Comparison of ENCODE assay signal across 14 cellular contexts in the genomic region with DNA sequence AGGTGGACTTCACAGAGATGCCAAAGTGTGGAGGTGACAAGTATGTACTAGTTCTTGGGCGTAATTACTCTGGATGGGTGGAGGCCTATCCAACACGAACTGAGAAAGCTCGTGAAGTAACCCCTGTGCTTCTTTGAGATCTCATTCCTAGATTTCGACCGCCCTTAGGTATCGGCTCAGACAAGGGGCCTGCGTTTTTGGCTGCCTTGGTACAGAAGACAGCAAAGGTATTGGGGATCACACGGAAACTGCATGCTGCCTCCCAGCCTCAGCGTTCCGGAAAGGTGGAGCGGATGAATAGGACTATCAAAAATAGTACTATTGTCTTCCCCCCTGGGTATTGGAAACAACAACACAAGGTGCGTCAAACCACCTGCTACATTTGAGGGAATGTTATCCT. TPM values are rescaled to one million over a fixed set of nuclear protein-coding genes. Genes with fewer than 3 reads are reported as not detected.
DNase-seq lines count a peak whose midpoint lies in the region; FAIRE-seq and TF ChIP-seq lines count a peak whose summit lies in the region.
"Not testable (repeated sequence)": the region's sequence is repeated elsewhere in the genome, so short reads cannot be mapped to it uniquely, and the experiment has no call there.
"Had no signal": no experiment of that assay in that cellular context is flagged by ENCODE, and none has a peak within 500 bp of the region (broad histone marks: within the 10 kb centered on the region; RNA-seq: fewer than 3 reads in every experiment).

No MANE protein-coding gene starts in this region.

- H3K9me3 ChIP-seq in kidney (ENCODE audit: control insufficient read depth in 1 of 2, low read length in 2 of 2); neuronal stem cell (replicated peaks in 1 of 2; ENCODE audit: control insufficient read depth in 2 of 2, insufficient read depth in 1 of 2, low read depth in 1 of 2, low read length in 2 of 2); prostate gland: not testable (repeated sequence)

- H3K4me3 Mint-ChIP-seq in activated CD4-positive, alpha-beta T cell treated with anti-CD3 and anti-CD28 coated beads, Interleukin-2, amount 10 ng/mL, durations not matched to agents 24 days and 14 days = not testable (repeated sequence)

- not testable (repeated sequence) for H3K23ac ChIP-seq in neuronal stem cell (ENCODE audit: low read depth, low read length, poor library complexity)

- peak overlapping the region; percentile 18 for H3K4me2 ChIP-seq in neuronal stem cell (ENCODE audit: insufficient read depth, low read length, poor library complexity, severe bottlenecking)

- not testable (repeated sequence) for H3K9me3 Mint-ChIP-seq in activated CD4-positive, alpha-beta T cell treated with anti-CD3 and anti-CD28 coated beads, Interleukin-2, amount 10 ng/mL, durations not matched to agents 24 days and 14 days

- not testable (repeated sequence) for H3K4me1 Mint-ChIP-seq in activated CD4-positive, alpha-beta T cell treated with anti-CD3 and anti-CD28 coated beads, Interleukin-2, amount 10 ng/mL, durations not matched to agents 24 days and 14 days

- H2AK5ac ChIP-seq in neuronal stem cell (ENCODE audit: low read depth, low read length) = not testable (repeated sequence)

- peak; percentile 47 for DNase-seq in activated CD4-positive, alpha-beta T cell treated with anti-CD3 and anti-CD28 coated beads, Interleukin-2, amount 10 ng/mL, durations not matched to agents 24 days and 14 days
- DNase-seq in kidney = peak; percentile 22
- DNase-seq in medulla oblongata (ENCODE audit: extremely low spot score) = peak; percentile 0
- DNase-seq in neuronal stem cell (ENCODE audit: low spot score) = not testable (repeated sequence)
- DNase-seq in prostate gland (ENCODE audit: low spot score) = peak; percentile 2

- not testable (repeated sequence) for H3K4ac ChIP-seq in neuronal stem cell (ENCODE audit: low read length)

- H2BK12ac ChIP-seq in neuronal stem cell (ENCODE audit: low read length) = not testable (repeated sequence)

- not testable (repeated sequence) for H3K4me3 ChIP-seq in kidney (ENCODE audit: low read length in 2 of 2); neuronal stem cell (ENCODE audit: low read length in 2 of 2); prostate gland

- H3K14ac ChIP-seq in neuronal stem cell (ENCODE audit: low read length) = not testable (repeated sequence)

- not testable (repeated sequence) for H2BK120ac ChIP-seq in neuronal stem cell (ENCODE audit: low read depth, low read length)

- H2AFZ ChIP-seq in neuronal stem cell (ENCODE audit: low read length) = not testable (repeated sequence)

- not testable (repeated sequence) for H3K36me3 ChIP-seq in kidney (ENCODE audit: control insufficient read depth in 1 of 2, insufficient read depth in 2 of 2, low read length in 2 of 2); neuronal stem cell (replicated peaks in 1 of 2; ENCODE audit: control insufficient read depth in 2 of 2, insufficient read depth in 2 of 2, low read length in 2 of 2); prostate gland

- H3K27ac ChIP-seq in kidney (ENCODE audit: low read depth in 2 of 2, low read length in 2 of 2); neuronal stem cell (replicated peaks; ENCODE audit: low read length); prostate gland: not testable (repeated sequence)

- not testable (repeated sequence) for H4K91ac ChIP-seq in neuronal stem cell (ENCODE audit: low read depth, low read length, poor library complexity)

- WGBS in neuronal stem cell (ENCODE audit: extremely low coverage in 2 of 2, insufficient read length in 2 of 2, insufficient replicate concordance in 1 of 2), 2 donors = no CpG with 5 or more reads among the region's 12 CpGs
- 69% methylated on average over 12 of the region's 12 CpGs for WGBS in prostate gland

- H2BK5ac ChIP-seq in neuronal stem cell (ENCODE audit: low read length) = not testable (repeated sequence)

- H3K27me3 Mint-ChIP-seq in activated CD4-positive, alpha-beta T cell treated with anti-CD3 and anti-CD28 coated beads, Interleukin-2, amount 10 ng/mL, durations not matched to agents 24 days and 14 days = not testable (repeated sequence)

- not testable (repeated sequence) for H3K18ac ChIP-seq in neuronal stem cell (ENCODE audit: low read length)

- not testable (repeated sequence) for FAIRE-seq in kidney (lab: Jason Lieb, UNC)

- intact Hi-C loops in activated CD4-positive, alpha-beta T cell treated with anti-CD3 and anti-CD28 coated beads, Interleukin-2, amount 10 ng/mL, durations not matched to agents 24 days and 14 days (cut with micrococcal nuclease); kidney (cut with DNase I); prostate gland (cut with DNase I): not testable (repeated sequence)

- H3K27me3 ChIP-seq in neuronal stem cell (ENCODE audit: control insufficient read depth in 3 of 3, insufficient read depth in 3 of 3, low read depth in 1 of 3, low read length in 3 of 3); prostate gland (replicated peaks; ENCODE audit: insufficient read depth): not testable (repeated sequence)

- not testable (repeated sequence) for TF ChIP-seq CTCF in kidney (IDR thresholded peaks at IDR 0.05; ENCODE audit: borderline replicate concordance, extremely low read depth, insufficient read depth); prostate gland (IDR thresholded peaks at IDR 0.05)

- not testable (repeated sequence) for H2BK15ac ChIP-seq in neuronal stem cell (ENCODE audit: low read length)

- not testable (repeated sequence) for H3K4me1 ChIP-seq in kidney (ENCODE audit: control insufficient read depth in 1 of 2, insufficient read depth in 1 of 2, low read depth in 1 of 2, low read length in 2 of 2); neuronal stem cell (ENCODE audit: control insufficient read depth in 2 of 2, insufficient read depth in 1 of 2, low read depth in 1 of 2, low read length in 2 of 2); prostate gland (replicated peaks)

- H3K27ac Mint-ChIP-seq in activated CD4-positive, alpha-beta T cell treated with anti-CD3 and anti-CD28 coated beads, Interleukin-2, amount 10 ng/mL, durations not matched to agents 24 days and 14 days = not testable (repeated sequence)

- H3K79me1 ChIP-seq in neuronal stem cell (ENCODE audit: low read depth, low read length) = not testable (repeated sequence)

- TF ChIP-seq POLR2A in prostate gland (IDR thresholded peaks at IDR 0.05) = not testable (repeated sequence)

- not testable (repeated sequence) for H3K9ac ChIP-seq in kidney (ENCODE audit: low read length in 2 of 2); neuronal stem cell (ENCODE audit: low read depth, low read length, poor library complexity)

- not testable (repeated sequence) for H3K36me3 Mint-ChIP-seq in activated CD4-positive, alpha-beta T cell treated with anti-CD3 and anti-CD28 coated beads, Interleukin-2, amount 10 ng/mL, durations not matched to agents 24 days and 14 days (ENCODE audit: low read depth)

- not testable (repeated sequence) for H4K8ac ChIP-seq in neuronal stem cell (ENCODE audit: low read depth, low read length)

RNA-seq across cellular contexts. Expression of gene DEFB131A, which starts 35.9 kb away (rescaled TPM):
- total RNA-seq in activated CD4-positive, alpha-beta T cell treated with anti-CD3 and anti-CD28 coated beads, Interleukin-2, amount 10 ng/mL, durations not matched to agents 24 days and 14 days = not detected in 2 replicates
- total RNA-seq in kidney (not detected), prostate gland (not detected)
- not detected for polyA plus RNA-seq in kidney (ENCODE audit: insufficient read depth, low read depth, low replicate concordance)
- polyA plus RNA-seq in neuronal stem cell (2013, experiment 1 of 2) = not detected
- not detected for polyA plus RNA-seq in neuronal stem cell (2013, experiment 2 of 2)
- total RNA-seq: A673; CD4-positive, alpha-beta memory T cell; CD4-positive, CD25-positive, alpha-beta regulatory T cell; CD8-positive, alpha-beta memory T cell; Daoy; G401; GM12878 had no signal
- polyA plus RNA-seq: AG04450; CD14-positive monocyte; CD4-positive, alpha-beta memory T cell; CD4-positive, CD25-positive, alpha-beta regulatory T cell; CD8-positive, alpha-beta memory T cell; GM12878 had no signal
